11 cellular contexts compared by ENCODE assay signal in genomic region chr16:59210955-59211541, GRCh38.
A peak's percentile ranks its signal among the peaks of the same experiment; 100 is the strongest.
DNase-seq lines count a peak whose midpoint lies in the region; ATAC-seq and TF ChIP-seq lines count a peak whose summit lies in the region.
"Had no signal": no experiment of that assay in that cellular context is flagged by ENCODE, and none has a peak within 500 bp of the region (broad histone marks: within the 10 kb centered on the region; RNA-seq: fewer than 3 reads in every experiment).

No MANE protein-coding gene starts in this region.

- H3K9me3 Mint-ChIP-seq in mesothelial cell of epicardium: no peaks in the 10 kb centered on the region
- H3K9me3 Mint-ChIP-seq: T-helper 1 cell treated with Interleukin-12 subunit alpha and Interleukin-12 subunit beta and Interleukin-4 antibody, amounts not matched to agents 30 μg/mL and 1 μg/mL, for 36 hours had no signal

- H3K27ac Mint-ChIP-seq in mesothelial cell of epicardium: peak overlapping the region; percentile 67
- H3K27ac Mint-ChIP-seq: stimulated activated naive CD8-positive, alpha-beta T cell treated with anti-CD3 and anti-CD28 coated beads, Interleukin-15, Interleukin-2, amounts not matched to agents 100 ng/mL and 50 ng/mL, for 24 hours; T-helper 1 cell treated with Interleukin-12 subunit alpha and Interleukin-12 subunit beta and Interleukin-4 antibody, amounts not matched to agents 30 μg/mL and 1 μg/mL, for 36 hours had no signal

- H3K4me1 Mint-ChIP-seq in mesothelial cell of epicardium: peaks cover 14% of the 10 kb centered on the region

- no peaks in the 10 kb centered on the region for H3K36me3 ChIP-seq in NT2/D1 (ENCODE audit: insufficient read depth, insufficient read length, low read length)

- no peak for ATAC-seq in GM21367 (IDR thresholded peaks at IDR 0.05; ENCODE audit: unreplicated experiment)

- no peaks in the 10 kb centered on the region for H3K4me1 ChIP-seq in NT2/D1 (ENCODE audit: insufficient read depth, insufficient read length)

- no peaks in the 10 kb centered on the region for H3K36me3 Mint-ChIP-seq in mesothelial cell of epicardium

- H3K9me3 ChIP-seq in NT2/D1 (ENCODE audit: insufficient read depth, low read length): no peaks in the 10 kb centered on the region

- peak; percentile 64 for DNase-seq in A172 (ENCODE audit: low spot score)
- peak; percentile 87 for DNase-seq in NT2/D1 (ENCODE audit: low read depth, low spot score)
- peak; percentile 0 for DNase-seq in fibroblast of the aortic adventitia (ENCODE audit: low read depth)
- no peak for DNase-seq in mesothelial cell of epicardium (ENCODE audit: low spot score in 2 of 2, unreplicated experiment in 2 of 2)
- no peak for DNase-seq in DMS114 treated with DMSO at 0.1 percent for 48 hours (lab: John Stamatoyannopoulos, UW; ENCODE audit: unreplicated experiment)
- DNase-seq in anterior cingulate cortex (lab: John Stamatoyannopoulos, UW): no peak
- no peak for DNase-seq in middle frontal gyrus (ENCODE audit: extremely low spot score, low spot score)
- DNase-seq: erythroblast had no signal

- no peak overlapping the region for H3K9ac ChIP-seq in NT2/D1 (ENCODE audit: insufficient read length, low read depth)

- H3K4me3 ChIP-seq in NT2/D1 (ENCODE audit: insufficient read length, low read depth) (no peak overlapping the region), fibroblast of the aortic adventitia (ENCODE audit: low read depth, low read length) (no peak overlapping the region)

- H3K27me3 ChIP-seq in NT2/D1 (ENCODE audit: insufficient read depth, insufficient read length): no peaks in the 10 kb centered on the region

- TF ChIP-seq CTCF in fibroblast of the aortic adventitia (IDR thresholded peaks at IDR 0.05; ENCODE audit: insufficient read depth, low read length) (no peak), mesothelial cell of epicardium (IDR thresholded peaks at IDR 0.05; ENCODE audit: unreplicated experiment) (no peak)

- no peak overlapping the region for H3K4me3 Mint-ChIP-seq in mesothelial cell of epicardium
- H3K4me3 Mint-ChIP-seq: stimulated activated naive CD8-positive, alpha-beta T cell treated with anti-CD3 and anti-CD28 coated beads, Interleukin-15, Interleukin-2, amounts not matched to agents 100 ng/mL and 50 ng/mL, for 24 hours; T-helper 1 cell treated with Interleukin-12 subunit alpha and Interleukin-12 subunit beta and Interleukin-4 antibody, amounts not matched to agents 30 μg/mL and 1 μg/mL, for 36 hours had no signal

- peaks cover 2% of the 10 kb centered on the region for H3K27me3 Mint-ChIP-seq in mesothelial cell of epicardium (ENCODE audit: low read depth)
- H3K27me3 Mint-ChIP-seq: stimulated activated naive CD8-positive, alpha-beta T cell treated with anti-CD3 and anti-CD28 coated beads, Interleukin-15, Interleukin-2, amounts not matched to agents 100 ng/mL and 50 ng/mL, for 24 hours had no signal

Comparison
In these comparisons a context has a peak if more than half of its experiments do, and no peak if none do; other contexts are left out.
1. DNase-seq: peak in A172 (single experiment), NT2/D1 (single experiment) and fibroblast of the aortic adventitia (single experiment); none in mesothelial cell of epicardium (0 of 2), DMS114 treated with DMSO at 0.1 percent for 48 hours (single experiment), anterior cingulate cortex (0 of 58) and middle frontal gyrus (single experiment).